Comparison of ENCODE assay signal across 5 cellular contexts in the genomic region with DNA sequence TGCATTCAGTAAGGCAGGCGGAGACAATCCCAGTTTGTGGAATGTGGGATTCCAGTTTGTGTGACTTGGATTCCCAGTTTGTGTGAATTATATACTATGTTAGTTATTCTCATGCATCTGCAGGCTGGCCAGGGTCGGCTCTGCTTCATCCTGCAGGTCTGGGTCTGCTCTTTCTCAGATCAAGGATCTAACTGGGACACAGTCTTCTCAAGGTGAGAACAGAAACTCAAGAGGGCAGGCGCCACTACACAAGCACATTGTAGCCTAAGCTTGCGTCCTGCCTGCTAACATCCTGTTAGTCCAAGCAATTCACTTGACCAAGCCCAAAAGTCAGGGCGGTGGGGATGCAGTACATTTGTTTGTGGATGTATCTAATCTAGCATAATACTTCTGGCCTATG.
"Had no signal": no experiment of that assay in that cellular context is flagged by ENCODE, and none has a peak within 500 bp of the region (broad histone marks: within the 10 kb centered on the region; RNA-seq: fewer than 3 reads in every experiment).

No MANE protein-coding gene starts in this region.

- H3K27ac ChIP-seq: HL-60 had no signal

- H3K4me3 ChIP-seq: GM23338 had no signal

- DNase-seq: H9, HCEC 1CT, KBM-7 had no signal
